In genomic region chr19:5767949-5768348, GRCh38 we compare ENCODE assay signal across 33 cellular contexts. TPM values are rescaled to one million over a fixed set of nuclear protein-coding genes. Genes with fewer than 3 reads are reported as not detected.
"Had no signal": no experiment of that assay in that cellular context is flagged by ENCODE, and none has a peak within 500 bp of the region (broad histone marks: within the 10 kb centered on the region; RNA-seq: fewer than 3 reads in every experiment).

No MANE protein-coding gene starts in this region.

- DNase-seq: activated CD4-positive, alpha-beta T cell treated with anti-CD3 and anti-CD28 coated beads, Interleukin-2, amount 10 ng/mL, durations not matched to agents 7 days and 5 days; activated CD4-positive, alpha-beta T cell treated with anti-CD3 and anti-CD28 coated beads, Interleukin-2, amount 50 U/mL, for 48 hours; activated CD8-positive, alpha-beta T cell treated with anti-CD3 and anti-CD28 coated beads, Interleukin-2, amount 10 ng/mL, durations not matched to agents 7 days and 5 days; activated gamma-delta T cell; activated naive CD4-positive, alpha-beta T cell treated with Interleukin-2 at 50 U/mL for 16 hours; activated naive CD8-positive, alpha-beta T cell treated with anti-CD3 and anti-CD28 coated beads, Interleukin-2, amount 10 ng/mL, durations not matched to agents 7 days and 5 days; activated T-cell treated with anti-CD3 and anti-CD28 coated beads, Interleukin-2, amount 50 U/mL, for 24 hours; amygdala; body of pancreas; caudate nucleus; cerebellar nuclear complex; MM.1S; MV-4-11; NCI-H1092; NCI-H1436 treated with DMSO at 0.1 percent for 48 hours; NCI-H1694 treated with DMSO at 0.1 percent for 48 hours; NCI-H2029; NCI-H345; NCI-H524 treated with DMSO at 0.1 percent for 48 hours; PC-9; Right ventricle myocardium superior; T1000; WERI-Rb-1 had no signal

- H3K36me3 ChIP-seq: ascending aorta, breast epithelium, WERI-Rb-1 had no signal

- H3K27ac Mint-ChIP-seq: activated CD4-positive, alpha-beta T cell treated with anti-CD3 and anti-CD28 coated beads, Interleukin-2, amount 10 ng/mL, durations not matched to agents 7 days and 5 days; activated CD8-positive, alpha-beta T cell treated with anti-CD3 and anti-CD28 coated beads, Interleukin-2, amount 10 ng/mL, durations not matched to agents 7 days and 5 days; activated naive CD4-positive, alpha-beta T cell treated with anti-CD3 and anti-CD28 coated beads, Interleukin-2, amount 50 U/mL, for 24 hours; activated naive CD8-positive, alpha-beta T cell treated with anti-CD3 and anti-CD28 coated beads, Interleukin-2, amount 10 ng/mL, durations not matched to agents 7 days and 5 days; activated T-cell treated with anti-CD3 and anti-CD28 coated beads, Interleukin-2, amount 50 U/mL, for 24 hours; activated T-helper 2 cell treated with anti-CD3 and anti-CD28 coated beads, Interferon-gamma antibody, Interleukin-2, Interleukin-4, amounts not matched to agents 10 μg/mL and 5 μg/mL and 100 μg/mL, durations not matched to agents 14 hours and 24 hours and 36 hours had no signal

- ATAC-seq: activated CD8-positive, alpha-beta T cell treated with anti-CD3 and anti-CD28 coated beads, Interleukin-2, amount 10 ng/mL, durations not matched to agents 7 days and 5 days; body of pancreas had no signal

- H3K27me3 ChIP-seq: ascending aorta, body of pancreas, breast epithelium had no signal

- H3K4me2 ChIP-seq: PC-9 had no signal

- H3K9me3 Mint-ChIP-seq: activated CD4-positive, alpha-beta T cell treated with anti-CD3 and anti-CD28 coated beads, Interleukin-2, amount 10 ng/mL, durations not matched to agents 7 days and 5 days; activated naive CD4-positive, alpha-beta T cell treated with anti-CD3 and anti-CD28 coated beads, Interleukin-2, amount 50 U/mL, for 24 hours; activated naive CD8-positive, alpha-beta T cell treated with anti-CD3 and anti-CD28 coated beads, Interleukin-2, amount 10 ng/mL, durations not matched to agents 7 days and 5 days; activated T-cell treated with anti-CD3 and anti-CD28 coated beads, Interleukin-2, amount 50 U/mL, for 24 hours; activated T-helper 2 cell treated with anti-CD3 and anti-CD28 coated beads, Interferon-gamma antibody, Interleukin-2, Interleukin-4, amounts not matched to agents 10 μg/mL and 5 μg/mL and 100 μg/mL, durations not matched to agents 14 hours and 24 hours and 36 hours had no signal

- H2AFZ ChIP-seq: PC-9 had no signal

- H3K27ac ChIP-seq: ascending aorta, body of pancreas, breast epithelium, PC-9, SK-N-MC, WERI-Rb-1 had no signal

- H3K4me3 Mint-ChIP-seq: activated CD4-positive, alpha-beta T cell treated with anti-CD3 and anti-CD28 coated beads, Interleukin-2, amount 10 ng/mL, durations not matched to agents 7 days and 5 days; activated CD8-positive, alpha-beta T cell treated with anti-CD3 and anti-CD28 coated beads, Interleukin-2, amount 10 ng/mL, durations not matched to agents 7 days and 5 days; activated naive CD4-positive, alpha-beta T cell treated with anti-CD3 and anti-CD28 coated beads, Interleukin-2, amount 50 U/mL, for 24 hours; activated naive CD8-positive, alpha-beta T cell treated with anti-CD3 and anti-CD28 coated beads, Interleukin-2, amount 10 ng/mL, durations not matched to agents 7 days and 5 days; activated T-cell treated with anti-CD3 and anti-CD28 coated beads, Interleukin-2, amount 50 U/mL, for 24 hours had no signal

- H3K27me3 Mint-ChIP-seq: activated CD4-positive, alpha-beta T cell treated with anti-CD3 and anti-CD28 coated beads, Interleukin-2, amount 10 ng/mL, durations not matched to agents 7 days and 5 days; activated naive CD4-positive, alpha-beta T cell treated with anti-CD3 and anti-CD28 coated beads, Interleukin-2, amount 50 U/mL, for 24 hours; activated T-cell treated with anti-CD3 and anti-CD28 coated beads, Interleukin-2, amount 50 U/mL, for 24 hours had no signal

- H3K4me3 ChIP-seq: ascending aorta, body of pancreas, breast epithelium, PC-9, SK-N-MC had no signal

- H3K36me3 Mint-ChIP-seq: activated naive CD4-positive, alpha-beta T cell treated with anti-CD3 and anti-CD28 coated beads, Interleukin-2, amount 50 U/mL, for 24 hours; activated naive CD8-positive, alpha-beta T cell treated with anti-CD3 and anti-CD28 coated beads, Interleukin-2, amount 10 ng/mL, durations not matched to agents 7 days and 5 days had no signal

- H3K4me1 ChIP-seq: ascending aorta, body of pancreas, breast epithelium had no signal

- H3K9me3 ChIP-seq: ascending aorta, body of pancreas, breast epithelium had no signal

- H3K4me1 Mint-ChIP-seq: activated CD4-positive, alpha-beta T cell treated with anti-CD3 and anti-CD28 coated beads, Interleukin-2, amount 10 ng/mL, durations not matched to agents 7 days and 5 days; activated naive CD4-positive, alpha-beta T cell treated with anti-CD3 and anti-CD28 coated beads, Interleukin-2, amount 50 U/mL, for 24 hours; activated naive CD8-positive, alpha-beta T cell treated with anti-CD3 and anti-CD28 coated beads, Interleukin-2, amount 10 ng/mL, durations not matched to agents 7 days and 5 days had no signal

RNA-seq across cellular contexts. Expression of gene NRTN, which starts 36.9 kb away (rescaled TPM):
- total RNA-seq: activated CD8-positive, alpha-beta T cell treated with anti-CD3 and anti-CD28 coated beads, Interleukin-2, amount 10 ng/mL, durations not matched to agents 7 days and 5 days; LHCN-M2 had no signal

RNA-seq across cellular contexts. Expression of gene CATSPERD, which starts 47.5 kb away (rescaled TPM):
- total RNA-seq: activated CD4-positive, alpha-beta T cell treated with anti-CD3 and anti-CD28 coated beads, Interleukin-2, amount 10 ng/mL, durations not matched to agents 7 days and 5 days; activated CD8-positive, alpha-beta T cell treated with anti-CD3 and anti-CD28 coated beads, Interleukin-2, amount 10 ng/mL, durations not matched to agents 7 days and 5 days; activated naive CD8-positive, alpha-beta T cell treated with anti-CD3 and anti-CD28 coated beads, Interleukin-2, amount 10 ng/mL, durations not matched to agents 7 days and 5 days; activated T-helper 2 cell treated with anti-CD3 and anti-CD28 coated beads, Interferon-gamma antibody, Interleukin-2, Interleukin-4, amounts not matched to agents 10 μg/mL and 5 μg/mL and 100 μg/mL, durations not matched to agents 14 hours and 24 hours and 36 hours; ascending aorta; body of pancreas; breast epithelium; LHCN-M2; NCI-H460; PC-9; Right ventricle myocardium superior; T-helper 1 cell treated with Interleukin-12 subunit alpha and Interleukin-12 subunit beta and Interleukin-4 antibody, amounts not matched to agents 30 ng/mL and 1 ng/mL, for 36 hours; T-helper 2 cell treated with Interferon-gamma antibody and Interleukin-4, amounts not matched to agents 100 ng/mL and 5 ng/mL, for 36 hours had no signal
- polyA plus RNA-seq: adipose tissue had no signal
